In the genomic region with DNA sequence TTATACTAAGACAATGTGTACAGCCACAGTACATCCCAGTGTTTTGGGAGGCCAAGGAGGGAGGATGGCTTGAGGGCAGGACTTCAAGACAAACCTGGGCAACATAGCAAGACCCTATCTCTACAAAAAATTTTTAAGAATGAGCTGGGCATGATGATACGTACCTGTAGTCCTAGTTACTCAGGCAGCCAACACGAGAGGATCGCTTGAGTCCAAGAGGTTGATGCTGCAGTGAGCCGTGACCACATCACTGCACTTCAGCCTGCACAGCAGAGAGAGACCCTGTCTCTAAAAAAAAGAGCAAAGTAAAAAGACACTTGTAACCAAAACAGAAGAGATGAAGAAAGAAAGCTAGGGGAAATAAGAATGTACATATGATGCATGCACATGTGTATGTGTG, we compare ENCODE assay signal across 27 cellular contexts.
"Had no signal": no experiment of that assay in that cellular context is flagged by ENCODE, and none has a peak within 500 bp of the region (broad histone marks: within the 10 kb centered on the region; RNA-seq: fewer than 3 reads in every experiment).

No MANE protein-coding gene starts in this region.

- H3K4me3 Mint-ChIP-seq: naive thymus-derived CD4-positive, alpha-beta T cell; natural killer cell; nephron; stimulated activated memory B cell treated with anti-CD40 and anti-IgM and Interleukin-4, amounts not matched to agents 10 μg/mL and 1 μg/mL and 100 μg/mL, for 72 hours; stimulated activated naive CD8-positive, alpha-beta T cell treated with anti-CD3 and anti-CD28 coated beads, Interleukin-15, amount 100 ng/mL, for 72 hours had no signal

- DNase-seq: naive thymus-derived CD4-positive, alpha-beta T cell; natural killer cell; occipital lobe; ovary; posterior cingulate gyrus; psoas muscle; right cardiac atrium; right lobe of liver; sigmoid colon; small intestine; stimulated activated CD4-positive, alpha-beta T cell treated with anti-CD3 and anti-CD28 coated beads, Interleukin-15, amount 100 ng/mL, for 24 hours; stimulated activated CD4-positive, alpha-beta T cell treated with anti-CD3 and anti-CD28 coated beads, Interleukin-2, amount 100 ng/mL, for 24 hours; stimulated activated CD4-positive, alpha-beta T cell treated with anti-CD3 and anti-CD28 coated beads, Interleukin-2, amount 100 ng/mL, for 48 hours; stimulated activated CD4-positive, alpha-beta T cell treated with anti-CD3 and anti-CD28 coated beads, Interleukin-4, amount 100 ng/mL, for 4 hours; stimulated activated CD8-positive, alpha-beta memory T cell treated with anti-CD3 and anti-CD28 coated beads, Interleukin-4, amount 100 ng/mL, for 48 hours; stimulated activated naive CD4-positive, alpha-beta T cell; stimulated activated naive CD8-positive, alpha-beta T cell treated with anti-CD3 and anti-CD28 coated beads, Interleukin-15, amount 100 ng/mL, for 72 hours; substantia nigra; testis; upper lobe of right lung; uterus had no signal

- H3K27ac Mint-ChIP-seq: naive thymus-derived CD4-positive, alpha-beta T cell; natural killer cell; neural progenitor cell; progenitor cell of endocrine pancreas; stimulated activated memory B cell treated with anti-CD40 and anti-IgM and Interleukin-4, amounts not matched to agents 10 μg/mL and 1 μg/mL and 100 μg/mL, for 72 hours; stimulated activated naive CD8-positive, alpha-beta T cell treated with anti-CD3 and anti-CD28 coated beads, Interleukin-15, amount 100 ng/mL, for 72 hours had no signal

- H3K4me1 Mint-ChIP-seq: natural killer cell; stimulated activated memory B cell treated with anti-CD40 and anti-IgM and Interleukin-4, amounts not matched to agents 10 μg/mL and 1 μg/mL and 100 μg/mL, for 72 hours; stimulated activated naive CD8-positive, alpha-beta T cell treated with anti-CD3 and anti-CD28 coated beads, Interleukin-15, amount 100 ng/mL, for 72 hours had no signal

- ATAC-seq: naive thymus-derived CD4-positive, alpha-beta T cell; natural killer cell; psoas muscle; right cardiac atrium; right lobe of liver; stimulated activated memory B cell treated with anti-CD40 and anti-IgM and Interleukin-4, amounts not matched to agents 10 μg/mL and 1 μg/mL and 100 μg/mL, for 72 hours; stimulated activated naive CD8-positive, alpha-beta T cell treated with anti-CD3 and anti-CD28 coated beads, Interleukin-15, amount 100 ng/mL, for 72 hours; upper lobe of right lung had no signal

- H3K9me3 ChIP-seq: ovary, psoas muscle, right lobe of liver, sigmoid colon, suprapubic skin, testis, tibial nerve, upper lobe of right lung, uterus had no signal

- H3K36me3 Mint-ChIP-seq: natural killer cell; neural progenitor cell; stimulated activated memory B cell treated with anti-CD40 and anti-IgM and Interleukin-4, amounts not matched to agents 10 μg/mL and 1 μg/mL and 100 μg/mL, for 72 hours had no signal

- H3K9me3 Mint-ChIP-seq: naive thymus-derived CD4-positive, alpha-beta T cell; natural killer cell; nephron; stimulated activated memory B cell treated with anti-CD40 and anti-IgM and Interleukin-4, amounts not matched to agents 10 μg/mL and 1 μg/mL and 100 μg/mL, for 72 hours; stimulated activated naive CD8-positive, alpha-beta T cell treated with anti-CD3 and anti-CD28 coated beads, Interleukin-15, amount 100 ng/mL, for 72 hours had no signal
